1 cellular context compared by ENCODE assay signal in the genomic region with DNA sequence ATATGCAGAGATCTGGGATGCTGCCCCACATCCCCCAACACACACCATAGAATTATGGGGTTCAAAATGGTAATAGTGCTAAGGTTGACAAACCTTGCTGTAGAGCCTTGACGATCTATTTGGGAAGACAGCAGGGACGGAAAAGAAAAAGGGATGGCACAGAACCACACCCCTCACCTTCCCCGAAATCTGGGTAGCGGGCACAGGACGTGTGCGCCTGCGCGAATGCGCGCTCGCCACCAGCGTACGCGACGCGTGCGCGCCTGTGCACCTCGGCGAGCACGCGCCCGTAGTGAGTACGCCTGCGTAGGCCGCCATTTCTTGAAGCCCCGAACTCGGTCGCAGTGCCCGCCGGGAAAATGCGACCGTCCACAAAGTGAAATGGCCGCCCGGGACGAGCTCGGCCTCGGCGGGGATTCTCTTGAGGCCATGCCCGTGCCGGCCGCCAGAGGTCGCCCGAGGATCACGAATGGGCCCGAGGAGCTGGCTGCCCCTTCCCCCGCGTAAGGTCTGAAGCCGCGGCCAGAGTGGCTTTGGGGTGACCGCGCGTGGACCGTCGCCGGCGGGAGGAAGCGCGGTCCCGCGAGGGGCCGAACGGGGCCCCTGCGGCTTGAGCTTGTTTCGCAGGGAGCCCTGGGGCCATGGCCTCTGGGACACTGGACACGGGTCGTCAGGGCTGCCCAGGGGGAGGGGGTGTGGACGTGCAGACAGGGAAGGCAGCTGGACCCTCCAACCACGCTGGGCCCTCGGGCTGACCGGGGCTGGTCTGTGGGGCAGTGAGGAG.
TF ChIP-seq lines count a peak whose summit lies in the region.

No MANE protein-coding gene starts in this region.

TF ChIP-seq in liver, 16 proteins besides CTCF, POLR2A, EP300 and RAD21 (continued from another document):
- no peak for TF ChIP-seq JUND (IDR thresholded peaks at IDR 0.05)
